Comparison of ENCODE assay signal across 1 cellular context in the genomic region with DNA sequence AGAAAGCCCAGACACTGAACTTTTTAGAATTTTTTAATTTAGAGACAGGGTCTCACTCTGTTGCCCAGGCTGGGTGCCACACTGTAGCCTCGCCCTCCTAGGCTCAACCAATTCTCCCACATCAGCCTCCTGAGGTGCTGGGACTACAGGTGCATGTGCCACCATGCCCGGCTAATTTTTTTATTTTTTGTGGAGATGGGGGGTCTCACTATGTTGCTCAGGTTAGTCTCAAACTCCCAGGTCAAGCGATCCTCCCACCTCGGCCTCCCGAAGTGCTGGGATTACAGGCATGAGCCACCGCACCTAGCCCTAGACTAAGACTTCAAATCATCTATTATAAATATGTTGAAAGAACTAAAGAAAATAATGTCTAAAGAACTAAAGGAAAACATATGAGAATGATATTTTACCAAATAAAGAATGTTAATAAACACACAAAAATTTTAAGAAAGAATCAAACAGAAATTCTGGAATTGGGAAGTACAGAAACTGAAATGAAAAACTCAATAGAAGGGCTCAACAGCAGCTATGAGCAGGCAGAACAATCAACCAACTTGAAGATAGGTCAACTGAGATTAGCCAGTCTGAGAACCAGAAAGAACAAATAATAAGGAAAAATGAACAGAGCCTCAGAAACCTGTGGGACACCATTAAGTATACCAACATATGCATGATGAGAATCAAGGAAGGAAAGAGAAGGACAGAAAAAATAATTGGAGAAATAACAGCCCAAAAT.
TF ChIP-seq lines count a peak whose summit lies in the region.

No MANE protein-coding gene starts in this region.

TF ChIP-seq in HepG2, 621 proteins besides CTCF, POLR2A, EP300 and RAD21 (continued from another document):
- TF ChIP-seq, protein P1, sequence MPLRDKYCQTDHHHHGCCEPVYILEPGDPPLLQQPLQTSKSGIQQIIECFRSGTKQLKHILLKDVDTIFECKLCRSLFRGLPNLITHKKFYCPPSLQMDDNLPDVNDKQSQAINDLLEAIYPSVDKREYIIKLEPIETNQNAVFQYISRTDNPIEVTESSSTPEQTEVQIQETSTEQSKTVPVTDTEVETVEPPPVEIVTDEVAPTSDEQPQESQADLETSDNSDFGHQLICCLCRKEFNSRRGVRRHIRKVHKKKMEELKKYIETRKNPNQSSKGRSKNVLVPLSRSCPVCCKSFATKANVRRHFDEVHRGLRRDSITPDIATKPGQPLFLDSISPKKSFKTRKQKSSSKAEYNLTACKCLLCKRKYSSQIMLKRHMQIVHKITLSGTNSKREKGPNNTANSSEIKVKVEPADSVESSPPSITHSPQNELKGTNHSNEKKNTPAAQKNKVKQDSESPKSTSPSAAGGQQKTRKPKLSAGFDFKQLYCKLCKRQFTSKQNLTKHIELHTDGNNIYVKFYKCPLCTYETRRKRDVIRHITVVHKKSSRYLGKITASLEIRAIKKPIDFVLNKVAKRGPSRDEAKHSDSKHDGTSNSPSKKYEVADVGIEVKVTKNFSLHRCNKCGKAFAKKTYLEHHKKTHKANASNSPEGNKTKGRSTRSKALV (CRISPR knock-in tag; IDR thresholded peaks at IDR 0.05): 0 out of 2 replicates have a peak, but pooled peaks have one; percentile 34
- TF ChIP-seq NBN (conservative IDR thresholded peaks at IDR 0.05) (no peak), FOXA3 (CRISPR knock-in tag; IDR thresholded peaks at IDR 0.05) (no peak), AKNA (CRISPR knock-in tag; IDR thresholded peaks at IDR 0.05; ENCODE audit: borderline replicate concordance) (no peak), ARHGAP35 (CRISPR knock-in tag; IDR thresholded peaks at IDR 0.05; ENCODE audit: borderline replicate concordance) (no peak), ZNF652 (CRISPR knock-in tag; IDR thresholded peaks at IDR 0.05; ENCODE audit: borderline replicate concordance, low read depth) (no peak), ZNF546 (CRISPR knock-in tag; conservative IDR thresholded peaks at IDR 0.05) (no peak), HDAC6 (IDR thresholded peaks at IDR 0.05; ENCODE audit: low read depth, low read length) (no peak), ZNF709 (CRISPR knock-in tag; IDR thresholded peaks at IDR 0.05) (no peak), RORA (CRISPR knock-in tag; IDR thresholded peaks at IDR 0.05) (0 out of 2 replicates have a peak, but pooled peaks have one; percentile 70), ZNF431 (CRISPR knock-in tag; IDR thresholded peaks at IDR 0.05; ENCODE audit: borderline replicate concordance, low read depth) (no peak), THYN1 (CRISPR knock-in tag; IDR thresholded peaks at IDR 0.05; ENCODE audit: borderline replicate concordance, low read depth) (no peak), KDM5A (IDR thresholded peaks at IDR 0.05; ENCODE audit: borderline replicate concordance, low read length) (no peak), ZBTB8A (CRISPR knock-in tag; IDR thresholded peaks at IDR 0.05; ENCODE audit: borderline replicate concordance, low read depth) (no peak), REXO4 (CRISPR knock-in tag; IDR thresholded peaks at IDR 0.05; ENCODE audit: borderline replicate concordance) (no peak), ZNF781 (CRISPR knock-in tag; IDR thresholded peaks at IDR 0.05; ENCODE audit: borderline replicate concordance, not compliant biosample characterization) (no peak), HINFP (CRISPR knock-in tag; IDR thresholded peaks at IDR 0.05; ENCODE audit: low read depth) (no peak), SNAPC2 (CRISPR knock-in tag; IDR thresholded peaks at IDR 0.05) (no peak), NCOA2 (CRISPR knock-in tag; IDR thresholded peaks at IDR 0.05) (no peak), ZNF766 (CRISPR knock-in tag; IDR thresholded peaks at IDR 0.05; ENCODE audit: borderline replicate concordance) (no peak), ZFP62 (CRISPR knock-in tag; IDR thresholded peaks at IDR 0.05) (no peak), ZNF570 (CRISPR knock-in tag; IDR thresholded peaks at IDR 0.05; ENCODE audit: borderline replicate concordance) (no peak), CREM (IDR thresholded peaks at IDR 0.05) (no peak), CREM (CRISPR knock-in tag; IDR thresholded peaks at IDR 0.05) (no peak), RXRA (CRISPR knock-in tag; IDR thresholded peaks at IDR 0.05) (no peak), CBX5 (CRISPR knock-in tag; IDR thresholded peaks at IDR 0.05; ENCODE audit: borderline replicate concordance) (no peak), REPIN1 (CRISPR knock-in tag; IDR thresholded peaks at IDR 0.05; ENCODE audit: borderline replicate concordance, low read depth) (no peak), MAFK (conservative IDR thresholded peaks at IDR 0.05 in 1 of 2, IDR thresholded peaks at IDR 0.05 in 1 of 2; ENCODE audit: low read length in 2 of 2) (no peak), ZFP91 (CRISPR knock-in tag; IDR thresholded peaks at IDR 0.05; ENCODE audit: borderline replicate concordance) (no peak), FOXP1 (IDR thresholded peaks at IDR 0.05) (no peak), FOXP1 (CRISPR knock-in tag; IDR thresholded peaks at IDR 0.05) (no peak), ZNF235 (CRISPR knock-in tag; IDR thresholded peaks at IDR 0.05; ENCODE audit: borderline replicate concordance) (no peak), RFX3 (CRISPR knock-in tag; IDR thresholded peaks at IDR 0.05) (no peak), ZNF260 (CRISPR knock-in tag; IDR thresholded peaks at IDR 0.05; ENCODE audit: borderline replicate concordance, low read depth) (no peak), BHLHE40 (IDR thresholded peaks at IDR 0.05; ENCODE audit: low read length) (no peak)
- TF ChIP-seq, protein P2, sequence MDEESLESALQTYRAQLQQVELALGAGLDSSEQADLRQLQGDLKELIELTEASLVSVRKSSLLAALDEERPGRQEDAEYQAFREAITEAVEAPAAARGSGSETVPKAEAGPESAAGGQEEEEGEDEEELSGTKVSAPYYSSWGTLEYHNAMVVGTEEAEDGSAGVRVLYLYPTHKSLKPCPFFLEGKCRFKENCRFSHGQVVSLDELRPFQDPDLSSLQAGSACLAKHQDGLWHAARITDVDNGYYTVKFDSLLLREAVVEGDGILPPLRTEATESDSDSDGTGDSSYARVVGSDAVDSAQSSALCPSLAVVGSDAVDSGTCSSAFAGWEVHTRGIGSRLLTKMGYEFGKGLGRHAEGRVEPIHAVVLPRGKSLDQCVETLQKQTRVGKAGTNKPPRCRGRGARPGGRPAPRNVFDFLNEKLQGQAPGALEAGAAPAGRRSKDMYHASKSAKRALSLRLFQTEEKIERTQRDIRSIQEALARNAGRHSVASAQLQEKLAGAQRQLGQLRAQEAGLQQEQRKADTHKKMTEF (CRISPR knock-in tag; IDR thresholded peaks at IDR 0.05): no peak
- TF ChIP-seq, protein P3, sequence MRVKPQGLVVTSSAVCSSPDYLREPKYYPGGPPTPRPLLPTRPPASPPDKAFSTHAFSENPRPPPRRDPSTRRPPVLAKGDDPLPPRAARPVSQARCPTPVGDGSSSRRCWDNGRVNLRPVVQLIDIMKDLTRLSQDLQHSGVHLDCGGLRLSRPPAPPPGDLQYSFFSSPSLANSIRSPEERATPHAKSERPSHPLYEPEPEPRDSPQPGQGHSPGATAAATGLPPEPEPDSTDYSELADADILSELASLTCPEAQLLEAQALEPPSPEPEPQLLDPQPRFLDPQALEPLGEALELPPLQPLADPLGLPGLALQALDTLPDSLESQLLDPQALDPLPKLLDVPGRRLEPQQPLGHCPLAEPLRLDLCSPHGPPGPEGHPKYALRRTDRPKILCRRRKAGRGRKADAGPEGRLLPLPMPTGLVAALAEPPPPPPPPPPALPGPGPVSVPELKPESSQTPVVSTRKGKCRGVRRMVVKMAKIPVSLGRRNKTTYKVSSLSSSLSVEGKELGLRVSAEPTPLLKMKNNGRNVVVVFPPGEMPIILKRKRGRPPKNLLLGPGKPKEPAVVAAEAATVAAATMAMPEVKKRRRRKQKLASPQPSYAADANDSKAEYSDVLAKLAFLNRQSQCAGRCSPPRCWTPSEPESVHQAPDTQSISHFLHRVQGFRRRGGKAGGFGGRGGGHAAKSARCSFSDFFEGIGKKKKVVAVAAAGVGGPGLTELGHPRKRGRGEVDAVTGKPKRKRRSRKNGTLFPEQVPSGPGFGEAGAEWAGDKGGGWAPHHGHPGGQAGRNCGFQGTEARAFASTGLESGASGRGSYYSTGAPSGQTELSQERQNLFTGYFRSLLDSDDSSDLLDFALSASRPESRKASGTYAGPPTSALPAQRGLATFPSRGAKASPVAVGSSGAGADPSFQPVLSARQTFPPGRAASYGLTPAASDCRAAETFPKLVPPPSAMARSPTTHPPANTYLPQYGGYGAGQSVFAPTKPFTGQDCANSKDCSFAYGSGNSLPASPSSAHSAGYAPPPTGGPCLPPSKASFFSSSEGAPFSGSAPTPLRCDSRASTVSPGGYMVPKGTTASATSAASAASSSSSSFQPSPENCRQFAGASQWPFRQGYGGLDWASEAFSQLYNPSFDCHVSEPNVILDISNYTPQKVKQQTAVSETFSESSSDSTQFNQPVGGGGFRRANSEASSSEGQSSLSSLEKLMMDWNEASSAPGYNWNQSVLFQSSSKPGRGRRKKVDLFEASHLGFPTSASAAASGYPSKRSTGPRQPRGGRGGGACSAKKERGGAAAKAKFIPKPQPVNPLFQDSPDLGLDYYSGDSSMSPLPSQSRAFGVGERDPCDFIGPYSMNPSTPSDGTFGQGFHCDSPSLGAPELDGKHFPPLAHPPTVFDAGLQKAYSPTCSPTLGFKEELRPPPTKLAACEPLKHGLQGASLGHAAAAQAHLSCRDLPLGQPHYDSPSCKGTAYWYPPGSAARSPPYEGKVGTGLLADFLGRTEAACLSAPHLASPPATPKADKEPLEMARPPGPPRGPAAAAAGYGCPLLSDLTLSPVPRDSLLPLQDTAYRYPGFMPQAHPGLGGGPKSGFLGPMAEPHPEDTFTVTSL (CRISPR knock-in tag; IDR thresholded peaks at IDR 0.05; ENCODE audit: borderline replicate concordance): no peak
- TF ChIP-seq, protein P4, sequence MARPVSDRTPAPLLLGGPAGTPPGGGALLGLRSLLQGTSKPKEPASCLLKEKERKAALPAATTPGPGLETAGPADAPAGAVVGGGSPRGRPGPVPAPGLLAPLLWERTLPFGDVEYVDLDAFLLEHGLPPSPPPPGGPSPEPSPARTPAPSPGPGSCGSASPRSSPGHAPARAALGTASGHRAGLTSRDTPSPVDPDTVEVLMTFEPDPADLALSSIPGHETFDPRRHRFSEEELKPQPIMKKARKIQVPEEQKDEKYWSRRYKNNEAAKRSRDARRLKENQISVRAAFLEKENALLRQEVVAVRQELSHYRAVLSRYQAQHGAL (CRISPR knock-in tag; IDR thresholded peaks at IDR 0.05; ENCODE audit: not compliant biosample characterization): peak; percentile 36
